Comparison of ENCODE assay signal across 8 cellular contexts in the genomic region with DNA sequence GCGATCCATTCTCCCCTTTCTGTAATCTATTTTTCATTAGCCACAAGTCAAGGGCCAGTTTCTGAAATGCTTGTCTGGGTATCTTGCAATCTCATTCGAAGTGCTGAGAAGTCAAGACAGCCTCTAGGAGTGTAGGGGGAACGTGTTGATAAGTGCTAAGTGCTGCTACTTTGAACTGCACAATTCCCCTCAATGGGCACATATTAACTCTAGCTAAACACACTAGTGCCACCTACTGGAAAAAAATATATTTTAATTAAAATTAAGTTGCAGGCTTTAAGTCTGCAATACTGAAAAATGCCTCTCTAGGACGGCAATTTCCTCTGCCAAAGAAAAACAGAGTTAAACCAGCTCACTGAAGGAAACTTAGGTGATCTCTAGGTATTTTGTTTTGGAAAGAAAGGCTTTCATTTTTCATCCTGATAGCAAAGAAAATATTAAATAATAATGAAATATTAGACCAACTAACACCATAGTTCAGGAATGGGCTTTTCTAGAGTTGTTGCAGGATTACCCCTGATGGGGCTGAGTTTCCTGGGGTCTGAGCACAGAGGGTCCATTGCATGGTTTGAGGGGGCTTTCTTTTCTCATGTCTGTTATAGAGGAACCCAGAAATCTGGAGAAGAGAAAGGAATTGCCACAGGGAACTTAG.
A peak's percentile ranks its signal among the peaks of the same experiment; 100 is the strongest.
DNase-seq lines count a peak whose midpoint lies in the region; ATAC-seq and TF ChIP-seq lines count a peak whose summit lies in the region.

No MANE protein-coding gene starts in this region.

- H3K27ac ChIP-seq in right atrium auricular region (no peak overlapping the region), sigmoid colon (peak overlapping the region in 2 of 4 donors; percentile 15 to 29)

- TF ChIP-seq EP300 in sigmoid colon (IDR thresholded peaks at IDR 0.05), result no peak

- H3K36me3 ChIP-seq in adipocyte (ENCODE audit: control insufficient read depth, insufficient read depth, low read length, severe bottlenecking) (no peaks in the 10 kb centered on the region), right atrium auricular region (no peaks in the 10 kb centered on the region), sigmoid colon (no peaks in the 10 kb centered on the region)

- TF ChIP-seq POLR2A in sigmoid colon (IDR thresholded peaks at IDR 0.05), result no peak

- WGBS in sigmoid colon, 2 donors, result 14% methylated on average over 4 of the region's 4 CpGs

- H3K4me3 ChIP-seq in adipocyte (ENCODE audit: low read length), result no peak overlapping the region
- H3K4me3 ChIP-seq in right atrium auricular region, result no peak overlapping the region
- H3K4me3 ChIP-seq in sigmoid colon, result no peak overlapping the region

- H3K9me3 ChIP-seq in adipocyte (ENCODE audit: control insufficient read depth, low read length) (no peaks in the 10 kb centered on the region), right atrium auricular region (no peaks in the 10 kb centered on the region), sigmoid colon (no peaks in the 10 kb centered on the region)

- H3K4me1 ChIP-seq in adipocyte (ENCODE audit: control insufficient read depth, insufficient read depth, low read length), result peaks cover 25% of the 10 kb centered on the region
- H3K4me1 ChIP-seq in right atrium auricular region, result no peaks in the 10 kb centered on the region
- H3K4me1 ChIP-seq in sigmoid colon, result peaks cover 0 to 36% (median 19%) of the 10 kb centered on the region in 4 donors

- ATAC-seq in HG03103 (IDR thresholded peaks at IDR 0.05; ENCODE audit: low read depth, unreplicated experiment) (peak; percentile 89), HG03025 (IDR thresholded peaks at IDR 0.05; ENCODE audit: low FRiP score, unreplicated experiment) (no peak)

- DNase-seq in ACHN (peak; percentile 65), NCI-H446 treated with DMSO at 0.1 percent for 48 hours (lab: John Stamatoyannopoulos, UW) (peak; percentile 25), adipocyte (ENCODE audit: low read depth) (peak; percentile 89), right atrium auricular region (ENCODE audit: low spot score) (no peak), sigmoid colon (no peak)

- no peak overlapping the region for H3K9ac ChIP-seq in adipocyte (ENCODE audit: low read length)

- intact Hi-C loops in sigmoid colon (cut with DNase I), result loop anchor here (2.0 to 5.0 kb wide), 5 partner anchors 114 to 564 kb away; no protein-coding TSS in a partner anchor

- TF ChIP-seq CTCF in GM12872 (IDR thresholded peaks at IDR 0.05; ENCODE audit: insufficient read depth, low read depth, low read length) (peak; percentile 37), right atrium auricular region (IDR thresholded peaks at IDR 0.05) (peak; percentile 47 to 83), sigmoid colon (IDR thresholded peaks at IDR 0.05) (peak; percentile 41 to 61 (median 57))

- in situ Hi-C loops in ACHN (cut with HindIII; ENCODE audit: low pct_ligation_motif_present, low pct_unique_long_range_greater_than_20kb, low sequenced_read_pairs), result no loop called here

- H3K27me3 ChIP-seq in adipocyte (replicated peaks; ENCODE audit: control insufficient read depth, insufficient read depth, low read length) (no peaks in the 10 kb centered on the region), right atrium auricular region (no peaks in the 10 kb centered on the region), sigmoid colon (no peaks in the 10 kb centered on the region)

Comparison
In these comparisons a context has a peak if more than half of its experiments do, and no peak if none do; other contexts are left out.
1. DNase-seq: peak in ACHN (single experiment), NCI-H446 treated with DMSO at 0.1 percent for 48 hours (single experiment) and adipocyte (single experiment); none in right atrium auricular region (single experiment) and sigmoid colon (single experiment).
2. Peak in every context shown above with its lines, with median percentiles within 50 percentile points of each other: CTCF ChIP-seq.